ENCODE assay signal across 13 cellular contexts in genomic region chr2:199261936-199262335, GRCh38.
DNase-seq lines count a peak whose midpoint lies in the region; ATAC-seq and TF ChIP-seq lines count a peak whose summit lies in the region.
"Had no signal": no experiment of that assay in that cellular context is flagged by ENCODE, and none has a peak within 500 bp of the region (broad histone marks: within the 10 kb centered on the region; RNA-seq: fewer than 3 reads in every experiment).

No MANE protein-coding gene starts in this region.

- H3K79me2 ChIP-seq in neural progenitor cell (ENCODE audit: low read depth): no peaks in the 10 kb centered on the region

- H3K27me3 Mint-ChIP-seq in neural progenitor cell (ENCODE audit: insufficient read depth, low read depth): peaks cover 5% of the 10 kb centered on the region

- H3K9ac ChIP-seq in neural progenitor cell: no peak overlapping the region
- H3K9ac ChIP-seq: GM23248 had no signal

- H3K4me1 Mint-ChIP-seq in neural progenitor cell: peaks cover 11% of the 10 kb centered on the region
- H3K4me1 Mint-ChIP-seq: CD4-positive, alpha-beta memory T cell had no signal

- H3K36me3 ChIP-seq in neural progenitor cell: no peaks in the 10 kb centered on the region
- H3K36me3 ChIP-seq: BE2C had no signal

- H4K20me1 ChIP-seq in neural progenitor cell (ENCODE audit: low read depth): no peaks in the 10 kb centered on the region

- no peak for TF ChIP-seq CTCF in neural progenitor cell (IDR thresholded peaks at IDR 0.05)

- H2AFZ ChIP-seq in neural progenitor cell (replicated peaks): no peak overlapping the region
- H2AFZ ChIP-seq: GM23248 had no signal

- H3K9me3 ChIP-seq in neural progenitor cell (ENCODE audit: low read depth): no peaks in the 10 kb centered on the region
- H3K9me3 ChIP-seq: A549 had no signal

- H3K4me1 ChIP-seq in neural progenitor cell: peaks cover 6% of the 10 kb centered on the region
- H3K4me1 ChIP-seq: A549, BE2C had no signal

- H3K4me3 Mint-ChIP-seq in neural progenitor cell: no peak overlapping the region
- H3K4me3 Mint-ChIP-seq: CD4-positive, alpha-beta memory T cell; H9 had no signal

- peaks cover 34% of the 10 kb centered on the region for H3K9me3 Mint-ChIP-seq in neural progenitor cell

- H3K4me2 ChIP-seq in neural progenitor cell: peak overlapping the region; percentile 19
- H3K4me2 ChIP-seq: A549 had no signal

- no peak overlapping the region for H3K27ac ChIP-seq in neural progenitor cell
- H3K27ac ChIP-seq: A549, C4-2B, GM23248 had no signal

- peaks cover 10% of the 10 kb centered on the region for H3F3A ChIP-seq in neural progenitor cell (ENCODE audit: low read depth)

- H3K27me3 ChIP-seq in neural progenitor cell: no peaks in the 10 kb centered on the region
- H3K27me3 ChIP-seq: BE2C had no signal

- no peak overlapping the region for H3K4me3 ChIP-seq in neural progenitor cell
- H3K4me3 ChIP-seq: A549, GM23248 had no signal

- DNase-seq in NCI-H1092 (lab: John Stamatoyannopoulos, UW): peak; percentile 52
- DNase-seq in RPMI7951 (ENCODE audit: low read depth): peak; percentile 51
- DNase-seq in ecto neural progenitor cell (ENCODE audit: low spot score): peak; percentile 47
- peak; percentile 70 for DNase-seq in neural progenitor cell (ENCODE audit: low spot score)
- no peak for DNase-seq in NCI-H2227 (lab: John Stamatoyannopoulos, UW; ENCODE audit: unreplicated experiment)
- no peak for DNase-seq in left cardiac atrium
- DNase-seq in activated T-cell treated with anti-CD3 and anti-CD28 coated beads for 4 hours: no peak
- DNase-seq: BE2C; CD4-positive, alpha-beta memory T cell; H9 had no signal

- peaks cover 5% of the 10 kb centered on the region for H3K36me3 Mint-ChIP-seq in neural progenitor cell

- H3K27ac Mint-ChIP-seq in neural progenitor cell: peak overlapping the region; percentile 34
- H3K27ac Mint-ChIP-seq: CD4-positive, alpha-beta memory T cell; H9 had no signal

- intact Hi-C loops in left cardiac atrium (cut with DNase I): no loop called here

- ATAC-seq in left cardiac atrium: no peak
- ATAC-seq: A549 had no signal

Comparison
In these comparisons a context has a peak if more than half of its experiments do, and no peak if none do; other contexts are left out.
1. DNase-seq: peak in NCI-H1092 (single experiment), RPMI7951 (single experiment), ecto neural progenitor cell (single experiment) and neural progenitor cell (single experiment); none in NCI-H2227 (single experiment), left cardiac atrium (single experiment) and activated T-cell treated with anti-CD3 and anti-CD28 coated beads for 4 hours (single experiment).